ENCODE assay signal across 11 cellular contexts in genomic region chr12:27236498-27236897, GRCh38. TPM values are rescaled to one million over a fixed set of nuclear protein-coding genes. Genes with fewer than 3 reads are reported as not detected.
A peak's percentile ranks its signal among the peaks of the same experiment; 100 is the strongest.
DNase-seq lines count a peak whose midpoint lies in the region; ATAC-seq and TF ChIP-seq lines count a peak whose summit lies in the region.
"Had no signal": no experiment of that assay in that cellular context is flagged by ENCODE, and none has a peak within 500 bp of the region (broad histone marks: within the 10 kb centered on the region; RNA-seq: fewer than 3 reads in every experiment).

No MANE protein-coding gene starts in this region.

- H3K9me3 ChIP-seq in HCT116 (ENCODE audit: control insufficient read depth in 1 of 2, insufficient read depth in 1 of 2, low read depth in 1 of 2, low read length in 2 of 2) (no peaks in the 10 kb centered on the region), spleen (no peaks in the 10 kb centered on the region)
- H3K9me3 ChIP-seq: heart left ventricle had no signal

- TF ChIP-seq POLR2A in HCT116 (IDR thresholded peaks at IDR 0.05; ENCODE audit: borderline replicate concordance, extremely low read depth, insufficient read depth, insufficient read length) (no peak), spleen (IDR thresholded peaks at IDR 0.05) (no peak)

- POLR2A ChIA-PET in HCT116 (lab: Charles Lee) = no interaction called here

- H3K4me1 ChIP-seq in HCT116 (ENCODE audit: control insufficient read depth in 1 of 2, insufficient read depth in 2 of 2, low read length in 2 of 2) (peaks cover 0 to 8% of the 10 kb centered on the region in 2 experiments; a peak in 1 of 4 replicates), spleen (peaks cover 4 to 38% (median 14%) of the 10 kb centered on the region in 6 donors)

- RAD21 ChIA-PET in HCT116 (lab: Charles Lee; ENCODE audit: low non-redundant PET in 1 of 2, low total read pairs in 2 of 2, uncharacterized antibody in 2 of 2, unreplicated experiment in 2 of 2) = no interaction called here

- H3K36me3 ChIP-seq in HCT116 (ENCODE audit: control insufficient read depth in 1 of 2, insufficient read depth in 2 of 2, low read length in 2 of 2) (no peaks in the 10 kb centered on the region), spleen (no peaks in the 10 kb centered on the region)
- H3K36me3 ChIP-seq: heart left ventricle had no signal

- TF ChIP-seq CTCF in HCT116 (IDR thresholded peaks at IDR 0.05 in 2 of 3, conservative IDR thresholded peaks at IDR 0.05 in 1 of 3; ENCODE audit: borderline replicate concordance in 1 of 3, insufficient read depth in 1 of 3, low read depth in 2 of 3, low read length in 2 of 3) (no peak), spleen (IDR thresholded peaks at IDR 0.05 in 8 of 11, conservative IDR thresholded peaks at IDR 0.05 in 3 of 11) (no peak)

- no peaks in the 10 kb centered on the region for H4K20me1 ChIP-seq in HCT116 (ENCODE audit: insufficient read depth)

- no peak overlapping the region for H2AFZ ChIP-seq in HCT116 (ENCODE audit: low read depth, low read length, poor library complexity, severe bottlenecking)

- DNase-seq in EL (peak; percentile 52), HCT116 (ENCODE audit: low read depth, low spot score) (peak; percentile 13), RKO (ENCODE audit: low spot score) (peak; percentile 63), left kidney (ENCODE audit: low read depth, low spot score) (peak; percentile 4), spleen (no peak), HPDE6-E6E7 (ENCODE audit: extremely low spot score) (no peak)
- DNase-seq: activated B cell treated with CpG ODN at 0.5 μM for 24 hours, DMS 273 treated with DMSO at 0.1 percent for 48 hours, heart left ventricle, NCI-H2029 treated with DMSO at 0.1 percent for 48 hours had no signal

- H3K9me2 ChIP-seq in HCT116 (ENCODE audit: insufficient read depth) = no peaks in the 10 kb centered on the region

- H3K9ac ChIP-seq in HCT116 (ENCODE audit: low read length) = no peak overlapping the region

- H3K27ac ChIP-seq in HCT116 (ENCODE audit: low read depth, low read length) (no peak overlapping the region), spleen (peak overlapping the region in 4 of 8 donors; percentile 80 to 86 (median 84))

- ATAC-seq in HCT116 (peak; percentile 36; the same call in 1 of the 2 replicates), HG03571 (IDR thresholded peaks at IDR 0.05; ENCODE audit: unreplicated experiment) (no peak)

- 0 out of 2 replicates have a peak overlapping the region, but pooled peaks have one; percentile 7 for H3K4me2 ChIP-seq in HCT116 (ENCODE audit: low read length)

- CTCF ChIA-PET in HCT116 (lab: Charles Lee) = no interaction called here

- no peaks in the 10 kb centered on the region for H3K79me2 ChIP-seq in HCT116 (ENCODE audit: insufficient read depth, low read length)

- BruUV-seq in HCT116 (replicated peaks; lab: Mats Ljungman, UMichigan) = no TSS peak

- no peak overlapping the region for H3K4me3 ChIP-seq in HCT116 (replicated peaks in 1 of 2; ENCODE audit: low read depth in 1 of 2, low read length in 2 of 2)
- no peak overlapping the region for H3K4me3 ChIP-seq in spleen
- H3K4me3 ChIP-seq: heart left ventricle had no signal

- intact Hi-C loops in HCT116 (cut with micrococcal nuclease) = no loop called here
- intact Hi-C loops in spleen (cut with DNase I; ENCODE audit: low total_unique reads) = no loop called here

- no peaks in the 10 kb centered on the region for H3K27me3 ChIP-seq in HCT116 (ENCODE audit: insufficient read depth, low read length)
- H3K27me3 ChIP-seq in spleen (replicated peaks in 1 of 7) = no peaks in the 10 kb centered on the region
- H3K27me3 ChIP-seq: heart left ventricle had no signal

- 64 to 94% (median 82%) methylated on average over 3 of the region's 3 CpGs for WGBS in spleen, 5 donors

- no peak for TF ChIP-seq RAD21 in HCT116 (IDR thresholded peaks at IDR 0.05; ENCODE audit: low read depth)

TF ChIP-seq in HCT116, 20 proteins besides CTCF, POLR2A, EP300 and RAD21:
- TF ChIP-seq FOSL1 (IDR thresholded peaks at IDR 0.05; ENCODE audit: low read depth) (0 out of 2 replicates have a peak, but pooled peaks have one; percentile 18), JUND (IDR thresholded peaks at IDR 0.05) (0 out of 2 replicates have a peak, but pooled peaks have one; percentile 32), CBX3 (IDR thresholded peaks at IDR 0.05; ENCODE audit: low read depth) (no peak)

RNA-seq across cellular contexts. Expression of gene STK38L, which starts 7.6 kb away (rescaled TPM):
- total RNA-seq in HCT116 (2021; ENCODE audit: unreplicated experiment) (23.9 TPM), spleen (10 to 100 TPM; 22.0 to 39.8 (median 26.9) TPM)
- 5.6 and 7.9 TPM in 2 replicates for polyA plus RNA-seq in HCT116 (2012)
- polyA plus RNA-seq in spleen = 1 to 10 TPM; 6.4 to 7.9 (median 6.8) TPM

Comparison
In these comparisons a context has a peak if more than half of its experiments do, and no peak if none do; other contexts are left out.
1. DNase-seq: peak in EL (single experiment), HCT116 (single experiment), RKO (single experiment) and left kidney (single experiment); none in spleen (single experiment) and HPDE6-E6E7 (single experiment).